ENCODE assay signal across 9 cellular contexts in the genomic region with DNA sequence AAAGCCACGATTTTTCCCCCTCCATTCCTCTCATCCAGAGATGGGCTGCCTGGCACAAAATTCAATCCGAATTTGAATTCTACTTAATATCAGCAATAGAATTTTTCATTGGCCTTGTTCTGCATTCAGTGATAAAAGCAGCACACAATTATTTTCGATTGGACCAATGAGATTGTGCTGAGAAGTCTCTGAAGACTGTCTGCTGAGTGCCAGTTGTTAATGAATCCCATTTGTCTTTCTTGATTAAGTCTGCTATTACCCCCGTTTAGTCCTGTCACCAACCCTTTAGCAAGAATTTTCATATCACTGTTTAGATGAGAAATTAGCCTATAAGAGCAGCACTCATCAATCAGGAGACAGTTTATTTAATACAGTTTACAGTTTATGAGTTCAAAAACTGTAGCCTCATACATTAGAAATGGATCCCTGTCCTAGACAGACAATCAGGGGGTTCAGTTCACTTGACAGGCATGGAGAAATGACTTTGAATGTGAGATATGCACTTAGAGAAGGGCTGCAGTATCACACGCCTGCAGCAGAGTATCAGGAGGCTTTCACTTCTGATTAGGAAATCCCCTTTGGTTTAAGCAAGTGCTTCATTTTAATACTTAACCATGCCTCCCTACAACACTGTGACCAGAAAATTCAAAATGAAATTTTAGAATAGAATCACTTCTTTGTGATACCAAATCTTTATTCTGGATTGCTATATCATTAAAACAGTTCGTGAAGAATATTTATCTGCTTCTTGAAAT.
DNase-seq lines count a peak whose midpoint lies in the region; ATAC-seq and TF ChIP-seq lines count a peak whose summit lies in the region.
"Had no signal": no experiment of that assay in that cellular context is flagged by ENCODE, and none has a peak within 500 bp of the region (broad histone marks: within the 10 kb centered on the region; RNA-seq: fewer than 3 reads in every experiment).

No MANE protein-coding gene starts in this region.

- H3K27me3 ChIP-seq in smooth muscle cell (ENCODE audit: low read depth) = no peaks in the 10 kb centered on the region
- H3K27me3 ChIP-seq in mesendoderm (ENCODE audit: insufficient read depth, low read length, poor library complexity) = no peaks in the 10 kb centered on the region

- TF ChIP-seq CTCF in smooth muscle cell (IDR thresholded peaks at IDR 0.05; ENCODE audit: borderline replicate concordance, insufficient read depth, poor library complexity, severe bottlenecking) = no peak

- H3K79me2 ChIP-seq in smooth muscle cell (ENCODE audit: low read depth) (no peaks in the 10 kb centered on the region), mesendoderm (ENCODE audit: control insufficient read depth, insufficient read depth, low read length) (no peaks in the 10 kb centered on the region)

- H4K20me1 ChIP-seq in smooth muscle cell (ENCODE audit: low read depth) = no peaks in the 10 kb centered on the region

- no peaks in the 10 kb centered on the region for H3K4me1 ChIP-seq in smooth muscle cell (ENCODE audit: low read depth)
- H3K4me1 ChIP-seq in mesendoderm (ENCODE audit: control insufficient read depth, low read depth, low read length) = no peaks in the 10 kb centered on the region

- H3K9me3 ChIP-seq in smooth muscle cell (replicated peaks; ENCODE audit: low read depth) = no peaks in the 10 kb centered on the region

- no peak overlapping the region for H2AK5ac ChIP-seq in mesendoderm (ENCODE audit: low read length)

- no peaks in the 10 kb centered on the region for H3K79me1 ChIP-seq in mesendoderm (ENCODE audit: low read length)

- no peaks in the 10 kb centered on the region for H3K36me3 ChIP-seq in smooth muscle cell (ENCODE audit: low read depth)
- H3K36me3 ChIP-seq in mesendoderm (ENCODE audit: control insufficient read depth, insufficient read depth, low read length) = no peaks in the 10 kb centered on the region

- H2AFZ ChIP-seq in smooth muscle cell (ENCODE audit: low read depth) = no peak overlapping the region

- H3K27ac ChIP-seq in smooth muscle cell (ENCODE audit: low read depth) (peak overlapping the region; percentile 63), mesendoderm (ENCODE audit: low read depth, low read length) (no peak overlapping the region)

- H3K56ac ChIP-seq in mesendoderm (ENCODE audit: low read length) = no peak overlapping the region

- no peak overlapping the region for H3K9ac ChIP-seq in smooth muscle cell (ENCODE audit: low read depth)
- H3K9ac ChIP-seq in mesendoderm (ENCODE audit: low read length) = no peak overlapping the region

- H3K4me3 ChIP-seq in smooth muscle cell (no peak overlapping the region), mesendoderm (ENCODE audit: low read length) (no peak overlapping the region)

- no peak for DNase-seq in smooth muscle cell (lab: John Stamatoyannopoulos, UW; ENCODE audit: unreplicated experiment)
- no peak for DNase-seq in head of caudate nucleus
- no peak for DNase-seq in GF-D8 (lab: John Stamatoyannopoulos, UW)
- no peak for DNase-seq in mesendoderm
- no peak for DNase-seq in SIG-M5 (lab: John Stamatoyannopoulos, UW)

- H2BK5ac ChIP-seq in mesendoderm (ENCODE audit: low read length) = no peak overlapping the region

- no peak overlapping the region for H3K23ac ChIP-seq in mesendoderm (ENCODE audit: low read length)

- intact Hi-C loops in head of caudate nucleus (cut with DNase I) = no loop called here

- peaks cover 7% of the 10 kb centered on the region for H3F3A ChIP-seq in smooth muscle cell (ENCODE audit: low read depth)

- H4K8ac ChIP-seq in mesendoderm (ENCODE audit: low read depth, low read length) = no peak overlapping the region

- no peak overlapping the region for H3K18ac ChIP-seq in mesendoderm (ENCODE audit: low read length)

- H2BK15ac ChIP-seq in mesendoderm (replicated peaks; ENCODE audit: low read depth) = no peak overlapping the region

- ATAC-seq in GM19395 (IDR thresholded peaks at IDR 0.05; ENCODE audit: unreplicated experiment) (peak; percentile 95), HG02970 (IDR thresholded peaks at IDR 0.05; ENCODE audit: low FRiP score, unreplicated experiment) (peak; percentile 97), SK-N-SH treated with all-trans-retinoic acid at 6 μM for 48 hours (peak; percentile 4; the same call in 1 of the 3 replicates)
- ATAC-seq: activated naive CD4-positive, alpha-beta T cell treated with anti-CD3 and anti-CD28 coated beads, Interleukin-2, amount 50 U/mL, for 72 hours had no signal

- H2BK120ac ChIP-seq in mesendoderm (ENCODE audit: low read depth, low read length) = no peak overlapping the region

- H3K4me2 ChIP-seq in smooth muscle cell = peak overlapping the region; percentile 38
- H3K4me2 ChIP-seq in mesendoderm (ENCODE audit: low read length) = no peak overlapping the region

- H4K5ac ChIP-seq in mesendoderm (ENCODE audit: low read length) = no peak overlapping the region

- 61% methylated on average over 6 of the region's 6 CpGs for WGBS in smooth muscle cell (ENCODE audit: low lambda C conversion rate)
- WGBS in mesendoderm (ENCODE audit: extremely low coverage, insufficient coverage, low lambda C conversion rate) = no CpG with 5 or more reads among the region's 6 CpGs

- no peak overlapping the region for H3K4ac ChIP-seq in mesendoderm (ENCODE audit: low read depth, low read length)

TF ChIP-seq in SK-N-SH treated with all-trans-retinoic acid at 6 μM for 48 hours, 23 proteins besides CTCF, POLR2A, EP300 and RAD21:
- TF ChIP-seq, protein P1, sequence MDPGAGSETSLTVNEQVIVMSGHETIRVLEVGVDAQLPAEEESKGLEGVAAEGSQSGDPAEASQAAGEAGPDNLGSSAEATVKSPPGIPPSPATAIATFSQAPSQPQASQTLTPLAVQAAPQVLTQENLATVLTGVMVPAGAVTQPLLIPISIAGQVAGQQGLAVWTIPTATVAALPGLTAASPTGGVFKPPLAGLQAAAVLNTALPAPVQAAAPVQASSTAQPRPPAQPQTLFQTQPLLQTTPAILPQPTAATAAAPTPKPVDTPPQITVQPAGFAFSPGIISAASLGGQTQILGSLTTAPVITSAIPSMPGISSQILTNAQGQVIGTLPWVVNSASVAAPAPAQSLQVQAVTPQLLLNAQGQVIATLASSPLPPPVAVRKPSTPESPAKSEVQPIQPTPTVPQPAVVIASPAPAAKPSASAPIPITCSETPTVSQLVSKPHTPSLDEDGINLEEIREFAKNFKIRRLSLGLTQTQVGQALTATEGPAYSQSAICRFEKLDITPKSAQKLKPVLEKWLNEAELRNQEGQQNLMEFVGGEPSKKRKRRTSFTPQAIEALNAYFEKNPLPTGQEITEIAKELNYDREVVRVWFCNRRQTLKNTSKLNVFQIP (CRISPR knock-in tag; IDR thresholded peaks at IDR 0.05; ENCODE audit: borderline replicate concordance, low read depth) = no peak
- no peak for TF ChIP-seq ZNF70 (CRISPR knock-in tag; IDR thresholded peaks at IDR 0.05)
- TF ChIP-seq TCF4 (CRISPR knock-in tag; IDR thresholded peaks at IDR 0.05; ENCODE audit: borderline replicate concordance) = no peak
- no peak for TF ChIP-seq ISL1 (CRISPR knock-in tag; IDR thresholded peaks at IDR 0.05)
- TF ChIP-seq ARNTL (CRISPR knock-in tag; IDR thresholded peaks at IDR 0.05; ENCODE audit: borderline replicate concordance, low read depth) = no peak
- no peak for TF ChIP-seq ZNF8 (CRISPR knock-in tag; IDR thresholded peaks at IDR 0.05)
- no peak for TF ChIP-seq ZC3H10 (CRISPR knock-in tag; IDR thresholded peaks at IDR 0.05)
- no peak for TF ChIP-seq CSDC2 (CRISPR knock-in tag; IDR thresholded peaks at IDR 0.05)
- TF ChIP-seq GLIS3 (CRISPR knock-in tag; IDR thresholded peaks at IDR 0.05) = no peak
- no peak for TF ChIP-seq OSR1 (CRISPR knock-in tag; IDR thresholded peaks at IDR 0.05)
- no peak for TF ChIP-seq ZNF565 (CRISPR knock-in tag; conservative IDR thresholded peaks at IDR 0.05; ENCODE audit: low read depth)
- TF ChIP-seq RARB (CRISPR knock-in tag; IDR thresholded peaks at IDR 0.05) = no peak
- TF ChIP-seq ZFP30 (CRISPR knock-in tag; IDR thresholded peaks at IDR 0.05) = no peak
- no peak for TF ChIP-seq PPARA (CRISPR knock-in tag; IDR thresholded peaks at IDR 0.05; ENCODE audit: borderline replicate concordance)
- no peak for TF ChIP-seq ZFP3 (CRISPR knock-in tag; IDR thresholded peaks at IDR 0.05)
- no peak for TF ChIP-seq TOX (CRISPR knock-in tag; IDR thresholded peaks at IDR 0.05; ENCODE audit: borderline replicate concordance)
- no peak for TF ChIP-seq SNAI2 (CRISPR knock-in tag; IDR thresholded peaks at IDR 0.05)
- TF ChIP-seq, protein P2, sequence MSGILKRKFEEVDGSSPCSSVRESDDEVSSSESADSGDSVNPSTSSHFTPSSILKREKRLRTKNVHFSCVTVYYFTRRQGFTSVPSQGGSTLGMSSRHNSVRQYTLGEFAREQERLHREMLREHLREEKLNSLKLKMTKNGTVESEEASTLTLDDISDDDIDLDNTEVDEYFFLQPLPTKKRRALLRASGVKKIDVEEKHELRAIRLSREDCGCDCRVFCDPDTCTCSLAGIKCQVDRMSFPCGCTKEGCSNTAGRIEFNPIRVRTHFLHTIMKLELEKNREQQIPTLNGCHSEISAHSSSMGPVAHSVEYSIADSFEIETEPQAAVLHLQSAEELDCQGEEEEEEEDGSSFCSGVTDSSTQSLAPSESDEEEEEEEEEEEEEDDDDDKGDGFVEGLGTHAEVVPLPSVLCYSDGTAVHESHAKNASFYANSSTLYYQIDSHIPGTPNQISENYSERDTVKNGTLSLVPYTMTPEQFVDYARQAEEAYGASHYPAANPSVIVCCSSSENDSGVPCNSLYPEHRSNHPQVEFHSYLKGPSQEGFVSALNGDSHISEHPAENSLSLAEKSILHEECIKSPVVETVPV (CRISPR knock-in tag; IDR thresholded peaks at IDR 0.05) = no peak
- TF ChIP-seq BACH2 (CRISPR knock-in tag; IDR thresholded peaks at IDR 0.05; ENCODE audit: borderline replicate concordance) = no peak
TF ChIP-seq in SK-N-SH treated with all-trans-retinoic acid at 6 μM for 48 hours: peak in this region for 0.

Comparison
In these comparisons a context has a peak if more than half of its experiments do, and no peak if none do; other contexts are left out.
1. ATAC-seq: peak in every context shown above with its lines; median percentile 97 in HG02970; 95 in GM19395; 4 in SK-N-SH treated with all-trans-retinoic acid at 6 μM for 48 hours.